In genomic region chr12:119025786-119026185, GRCh38 we compare ENCODE assay signal across 10 cellular contexts. TPM values are rescaled to one million over a fixed set of nuclear protein-coding genes. Genes with fewer than 3 reads are reported as not detected.
"Had no signal": no experiment of that assay in that cellular context is flagged by ENCODE, and none has a peak within 500 bp of the region (broad histone marks: within the 10 kb centered on the region; RNA-seq: fewer than 3 reads in every experiment).

No MANE protein-coding gene starts in this region.

- H3K4me1 ChIP-seq: HAP-1 had no signal

- ATAC-seq: GM23338, HCT116, HepG2 had no signal

- H3K36me3 ChIP-seq: HAP-1 had no signal

- H3K4me1 Mint-ChIP-seq: IgD-negative memory B cell had no signal

- H3K9me3 Mint-ChIP-seq: GM23338 had no signal

- H3K27ac Mint-ChIP-seq: GM23338, HFFc6, IgD-negative memory B cell had no signal

- H3K27ac ChIP-seq: HL-60, KMS-11 had no signal

- H3K9ac ChIP-seq: KMS-11 had no signal

- H3K36me3 Mint-ChIP-seq: IgD-negative memory B cell had no signal

- DNase-seq: HFFc6, KBM-7 had no signal

- H3K4me3 ChIP-seq: GM23338, HAP-1 had no signal

- H2AFZ ChIP-seq: GM23338 had no signal

- H3K4me3 Mint-ChIP-seq: GM23338, HFFc6, IgD-negative memory B cell had no signal

- H3K9me3 ChIP-seq: HAP-1 had no signal

- H3K4me2 ChIP-seq: GM23338, KMS-11 had no signal

RNA-seq across cellular contexts. Expression of gene SRRM4, which starts 44.4 kb away (rescaled TPM):
- total RNA-seq: HepG2, HFFc6, HT1080 had no signal
- polyA plus RNA-seq: HepG2, IgD-negative memory B cell had no signal
